ENCODE assay signal across 31 cellular contexts in the genomic region with DNA sequence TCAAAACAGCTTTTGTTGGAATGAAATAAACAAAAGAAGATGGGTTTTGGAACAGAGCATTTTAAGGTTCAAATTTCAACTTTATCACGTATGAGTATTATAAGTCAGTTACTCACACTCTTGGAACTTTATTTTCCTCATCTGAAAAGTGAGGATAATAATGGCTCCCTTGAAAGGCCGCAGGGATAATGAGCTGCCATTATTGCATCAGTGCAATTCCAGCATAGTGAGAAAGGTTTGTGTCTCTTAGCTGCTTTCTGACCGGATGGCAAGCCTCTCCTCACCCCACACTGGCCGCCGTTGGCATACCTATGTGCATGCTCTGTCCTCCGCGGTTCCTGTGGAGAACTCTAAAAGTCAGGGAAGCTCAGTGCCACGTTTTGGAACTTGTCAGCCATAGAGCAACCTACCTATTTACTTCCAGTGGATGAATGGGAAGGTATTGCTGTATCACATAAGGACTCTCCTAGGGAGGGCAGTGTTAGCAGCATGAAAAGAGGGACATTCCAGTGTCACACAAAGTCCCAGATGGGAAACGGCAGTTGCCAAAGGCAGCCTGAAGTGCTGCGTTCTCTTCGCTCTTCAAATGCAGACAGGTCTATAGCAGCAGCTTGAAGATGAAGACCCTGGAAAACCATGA.
"Had no signal": no experiment of that assay in that cellular context is flagged by ENCODE, and none has a peak within 500 bp of the region (broad histone marks: within the 10 kb centered on the region; RNA-seq: fewer than 3 reads in every experiment).

No MANE protein-coding gene starts in this region.

- H3K4me1 ChIP-seq: ascending aorta, esophagus squamous epithelium, left lung, lower lobe of right lung, pancreas, psoas muscle, right atrium auricular region, tibial nerve had no signal

- H3K27ac Mint-ChIP-seq: activated CD4-positive, alpha-beta memory T cell treated with anti-CD3 and anti-CD28 coated beads for 36 hours; activated CD4-positive, alpha-beta T cell treated with anti-CD3 and anti-CD28 coated beads, Interleukin-2, amount 10 ng/mL, durations not matched to agents 24 days and 14 days; activated naive CD4-positive, alpha-beta T cell treated with anti-CD3 and anti-CD28 coated beads, Interleukin-2, amount 10 ng/mL, durations not matched to agents 7 days and 5 days; activated naive CD8-positive, alpha-beta T cell treated with anti-CD3 and anti-CD28 coated beads, Interleukin-2, amount 10 ng/mL, durations not matched to agents 7 days and 5 days; activated T-helper 1 cell treated with anti-CD3 and anti-CD28 coated beads, Interleukin-12 subunit alpha, Interleukin-12 subunit beta, Interleukin-2, Interleukin-4 antibody, amounts not matched to agents 30 ng/mL and 10 ng/mL and 1 ng/mL, durations not matched to agents 14 hours and 24 hours and 36 hours; natural killer cell had no signal

- FAIRE-seq: colon, endometrium, islet of Langerhans, pancreas had no signal

- H3K9me3 Mint-ChIP-seq: activated CD4-positive, alpha-beta memory T cell treated with anti-CD3 and anti-CD28 coated beads for 36 hours; activated CD4-positive, alpha-beta T cell treated with anti-CD3 and anti-CD28 coated beads, Interleukin-2, amount 10 ng/mL, durations not matched to agents 24 days and 14 days; activated naive CD4-positive, alpha-beta T cell treated with anti-CD3 and anti-CD28 coated beads, Interleukin-2, amount 10 ng/mL, durations not matched to agents 7 days and 5 days; activated naive CD8-positive, alpha-beta T cell treated with anti-CD3 and anti-CD28 coated beads, Interleukin-2, amount 10 ng/mL, durations not matched to agents 7 days and 5 days; activated T-helper 1 cell treated with anti-CD3 and anti-CD28 coated beads, Interleukin-12 subunit alpha, Interleukin-12 subunit beta, Interleukin-2, Interleukin-4 antibody, amounts not matched to agents 30 ng/mL and 10 ng/mL and 1 ng/mL, durations not matched to agents 14 hours and 24 hours and 36 hours; natural killer cell had no signal

- H3K4me3 Mint-ChIP-seq: activated CD4-positive, alpha-beta memory T cell treated with anti-CD3 and anti-CD28 coated beads for 36 hours; activated CD4-positive, alpha-beta T cell treated with anti-CD3 and anti-CD28 coated beads, Interleukin-2, amount 10 ng/mL, durations not matched to agents 24 days and 14 days; activated naive CD4-positive, alpha-beta T cell treated with anti-CD3 and anti-CD28 coated beads, Interleukin-2, amount 10 ng/mL, durations not matched to agents 7 days and 5 days; activated naive CD8-positive, alpha-beta T cell treated with anti-CD3 and anti-CD28 coated beads, Interleukin-2, amount 10 ng/mL, durations not matched to agents 7 days and 5 days; activated T-helper 1 cell treated with anti-CD3 and anti-CD28 coated beads, Interleukin-12 subunit alpha, Interleukin-12 subunit beta, Interleukin-2, Interleukin-4 antibody, amounts not matched to agents 30 ng/mL and 10 ng/mL and 1 ng/mL, durations not matched to agents 14 hours and 24 hours and 36 hours; natural killer cell had no signal

- DNase-seq: activated CD4-positive, alpha-beta memory T cell treated with anti-CD3 and anti-CD28 coated beads for 36 hours; activated CD4-positive, alpha-beta T cell treated with anti-CD3 and anti-CD28 coated beads, Interleukin-2, amount 10 ng/mL, durations not matched to agents 24 days and 14 days; activated CD4-positive, CD25-positive, alpha-beta regulatory T cell treated with anti-CD3 and anti-CD28 coated beads, Interleukin-2, amount 50 U/mL, for 72 hours; activated CD8-positive, alpha-beta memory T cell treated with anti-CD3 and anti-CD28 coated beads, Interleukin-2, amount 50 U/mL, for 4 hours; activated effector memory CD4-positive, alpha-beta T cell treated with anti-CD3 and anti-CD28 coated beads, Interleukin-2, amount 50 U/mL, for 16 hours; activated naive CD4-positive, alpha-beta T cell treated with anti-CD3 and anti-CD28 coated beads, Interleukin-2, amount 10 ng/mL, durations not matched to agents 7 days and 5 days; activated naive CD8-positive, alpha-beta T cell treated with anti-CD3 and anti-CD28 coated beads, Interleukin-2, amount 10 ng/mL, durations not matched to agents 7 days and 5 days; activated T-cell treated with anti-CD3 and anti-CD28 coated beads, Interleukin-2, amount 50 U/mL, for 1 hour; brain microvascular endothelial cell; dermis blood vessel endothelial cell; effector CD4-positive, alpha-beta T cell; esophagus squamous epithelium; foreskin melanocyte; left lung; lower lobe of right lung; mesenchymal stem cell; natural killer cell; pancreas; psoas muscle; stimulated activated CD4-positive, alpha-beta T cell treated with anti-CD3 and anti-CD28 coated beads, Interleukin-2, amount 100 ng/mL, for 48 hours; stimulated activated naive CD4-positive, alpha-beta T cell treated with Interleukin-2 at 50 U/mL for 16 hours; WERI-Rb-1 had no signal

- H3K36me3 Mint-ChIP-seq: activated CD4-positive, alpha-beta memory T cell treated with anti-CD3 and anti-CD28 coated beads for 36 hours; activated naive CD4-positive, alpha-beta T cell treated with anti-CD3 and anti-CD28 coated beads, Interleukin-2, amount 10 ng/mL, durations not matched to agents 7 days and 5 days; activated naive CD8-positive, alpha-beta T cell treated with anti-CD3 and anti-CD28 coated beads, Interleukin-2, amount 10 ng/mL, durations not matched to agents 7 days and 5 days; natural killer cell had no signal

- H3K27me3 ChIP-seq: ascending aorta, brain microvascular endothelial cell, left lung, pancreas, right atrium auricular region had no signal

- H3K27ac ChIP-seq: ascending aorta, brain microvascular endothelial cell, epithelial cell of prostate, esophagus squamous epithelium, left lung, lower lobe of right lung, neutrophil, pancreas, psoas muscle, right atrium auricular region, tibial nerve, WERI-Rb-1 had no signal

- H3K4me3 ChIP-seq: ascending aorta, esophagus squamous epithelium, left lung, lower lobe of right lung, pancreas, psoas muscle, right atrium auricular region, tibial nerve had no signal

- H3K4me1 Mint-ChIP-seq: activated CD4-positive, alpha-beta T cell treated with anti-CD3 and anti-CD28 coated beads, Interleukin-2, amount 10 ng/mL, durations not matched to agents 24 days and 14 days; activated naive CD4-positive, alpha-beta T cell treated with anti-CD3 and anti-CD28 coated beads, Interleukin-2, amount 10 ng/mL, durations not matched to agents 7 days and 5 days; activated naive CD8-positive, alpha-beta T cell treated with anti-CD3 and anti-CD28 coated beads, Interleukin-2, amount 10 ng/mL, durations not matched to agents 7 days and 5 days; natural killer cell had no signal

- H3K36me3 ChIP-seq: ascending aorta, brain microvascular endothelial cell, esophagus squamous epithelium, left lung, lower lobe of right lung, neutrophil, pancreas, right atrium auricular region, tibial nerve, WERI-Rb-1 had no signal

- H3K9me3 ChIP-seq: ascending aorta, esophagus squamous epithelium, left lung, lower lobe of right lung, neutrophil, pancreas, psoas muscle, right atrium auricular region, tibial nerve had no signal

- ATAC-seq: left lung, lower lobe of right lung, natural killer cell, pancreas, psoas muscle had no signal

- H3K27me3 Mint-ChIP-seq: activated CD4-positive, alpha-beta memory T cell treated with anti-CD3 and anti-CD28 coated beads for 36 hours; activated CD4-positive, alpha-beta T cell treated with anti-CD3 and anti-CD28 coated beads, Interleukin-2, amount 10 ng/mL, durations not matched to agents 24 days and 14 days; activated naive CD4-positive, alpha-beta T cell treated with anti-CD3 and anti-CD28 coated beads, Interleukin-2, amount 10 ng/mL, durations not matched to agents 7 days and 5 days; activated naive CD8-positive, alpha-beta T cell treated with anti-CD3 and anti-CD28 coated beads, Interleukin-2, amount 10 ng/mL, durations not matched to agents 7 days and 5 days had no signal
